10 cellular contexts compared by ENCODE assay signal in the genomic region with DNA sequence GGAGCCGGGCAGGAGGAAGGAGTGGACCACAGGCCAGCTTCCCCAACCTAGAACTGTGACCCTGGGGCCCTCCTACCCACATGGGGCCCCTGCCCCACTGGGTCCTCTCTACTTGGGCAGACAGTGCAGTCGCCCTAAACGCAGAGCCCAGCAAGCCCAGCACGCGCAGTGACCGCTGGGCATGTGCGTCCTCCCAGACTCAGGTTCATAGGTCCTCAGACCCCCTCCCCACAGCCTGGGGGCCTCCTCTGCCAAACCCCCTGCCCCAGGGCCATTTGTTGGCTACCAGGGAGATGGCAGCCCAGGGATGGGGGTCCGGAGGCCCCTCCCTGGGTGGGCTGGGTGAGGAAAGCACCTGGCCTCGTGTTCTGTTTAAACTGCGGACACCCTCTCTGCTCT. TPM values are rescaled to one million over a fixed set of nuclear protein-coding genes. Genes with fewer than 3 reads are reported as not detected.
A peak's percentile ranks its signal among the peaks of the same experiment; 100 is the strongest.
DNase-seq lines count a peak whose midpoint lies in the region; ATAC-seq lines count a peak whose summit lies in the region.
"Had no signal": no experiment of that assay in that cellular context is flagged by ENCODE, and none has a peak within 500 bp of the region (broad histone marks: within the 10 kb centered on the region; RNA-seq: fewer than 3 reads in every experiment).

No MANE protein-coding gene starts in this region.

- no peaks in the 10 kb centered on the region for H3K36me3 Mint-ChIP-seq in CD4-positive, alpha-beta memory T cell
- H3K36me3 Mint-ChIP-seq in natural killer cell treated with Interleukin-12 subunit alpha and Interleukin-12 subunit beta and Interleukin-15 and Interleukin-18, amount 100 ng/mL, for 72 hours: no peaks in the 10 kb centered on the region

- peaks cover 22 to 49% (median 39%) of the 10 kb centered on the region in 4 donors for H3K4me1 Mint-ChIP-seq in CD4-positive, alpha-beta memory T cell
- peaks cover 16 to 32% of the 10 kb centered on the region in 2 donors for H3K4me1 Mint-ChIP-seq in natural killer cell treated with Interleukin-12 subunit alpha and Interleukin-12 subunit beta and Interleukin-15 and Interleukin-18, amount 100 ng/mL, for 72 hours (ENCODE audit: low read depth in 2 of 2)

- H3K4me1 ChIP-seq in CD4-positive, alpha-beta memory T cell (ENCODE audit: insufficient read depth, low read length): peaks cover 70% of the 10 kb centered on the region

- H3K27ac ChIP-seq in CD4-positive, alpha-beta memory T cell (ENCODE audit: low read depth, low read length): peak overlapping the region; percentile 42
- H3K27ac ChIP-seq in KOPT-K1 (ENCODE audit: low read depth, low read length, poor library complexity, severe bottlenecking) (peak overlapping the region; percentile 99), angular gyrus (ENCODE audit: low read depth, low read length) (peak overlapping the region; percentile 75)
- H3K27ac ChIP-seq: stomach had no signal

- no peaks in the 10 kb centered on the region for H3K9me3 ChIP-seq in CD4-positive, alpha-beta memory T cell (ENCODE audit: control insufficient read depth in 1 of 2, low read length in 2 of 2)
- H3K9me3 ChIP-seq in KOPT-K1 (ENCODE audit: insufficient read depth, low read length, poor library complexity, severe bottlenecking): no peaks in the 10 kb centered on the region
- H3K9me3 ChIP-seq: mucosa of descending colon, stomach had no signal

- intact Hi-C loops in CD4-positive, alpha-beta memory T cell (cut with micrococcal nuclease): loop anchor here (10.0 kb wide), 1 partner anchor 59 kb away; no protein-coding TSS in a partner anchor

- no peaks in the 10 kb centered on the region for H3K27me3 ChIP-seq in CD4-positive, alpha-beta memory T cell (ENCODE audit: insufficient read depth, low read length)
- H3K27me3 ChIP-seq: stomach had no signal

- H3K36me3 ChIP-seq in CD4-positive, alpha-beta memory T cell (ENCODE audit: insufficient read depth, low read length): no peaks in the 10 kb centered on the region
- H3K36me3 ChIP-seq in KOPT-K1 (ENCODE audit: insufficient read depth, low read length): no peaks in the 10 kb centered on the region
- H3K36me3 ChIP-seq: stomach had no signal

- H3K27me3 Mint-ChIP-seq in CD4-positive, alpha-beta memory T cell: no peaks in the 10 kb centered on the region
- no peaks in the 10 kb centered on the region for H3K27me3 Mint-ChIP-seq in natural killer cell treated with Interleukin-12 subunit alpha and Interleukin-12 subunit beta and Interleukin-15 and Interleukin-18, amount 100 ng/mL, for 72 hours

- POLR2A ChIA-PET in CD4-positive, alpha-beta memory T cell (lab: Charles Lee; ENCODE audit: partially characterized antibody): interaction anchor here (0.8 to 2.9 kb wide), 8 partner anchors 16 to 1325 kb away, joined by 3 to 23 read pairs (median 4); a partner anchor contains a TSS

- CTCF ChIA-PET in CD4-positive, alpha-beta memory T cell (lab: Charles Lee; ENCODE audit: partially characterized antibody): interaction anchor here (0.6 to 2.6 kb wide), 4 partner anchors 14 to 87 kb away, joined by 3 to 9 read pairs (median 4); no protein-coding TSS in a partner anchor

- H3K27ac Mint-ChIP-seq in CD4-positive, alpha-beta memory T cell: peak overlapping the region; percentile 89 to 95 (median 93)
- H3K27ac Mint-ChIP-seq in natural killer cell treated with Interleukin-12 subunit alpha and Interleukin-12 subunit beta and Interleukin-15 and Interleukin-18, amount 100 ng/mL, for 72 hours: peak overlapping the region; percentile 84 to 92

- no peak for ATAC-seq in natural killer cell treated with Interleukin-12 subunit alpha and Interleukin-12 subunit beta and Interleukin-15 and Interleukin-18, amount 100 ng/mL, for 72 hours
- ATAC-seq in HG03135 (IDR thresholded peaks at IDR 0.05; ENCODE audit: unreplicated experiment): no peak
- no peak for ATAC-seq in HG02610 (IDR thresholded peaks at IDR 0.05; ENCODE audit: unreplicated experiment)

- no peak for DNase-seq in CD4-positive, alpha-beta memory T cell
- no peak for DNase-seq in natural killer cell treated with Interleukin-12 subunit alpha and Interleukin-12 subunit beta and Interleukin-15 and Interleukin-18, amount 100 ng/mL, for 72 hours (ENCODE audit: low spot score)
- DNase-seq in activated gamma-delta T cell treated with Interleukin-2 at 50 U/mL for 16 hours: no peak
- DNase-seq in NCI-H2107 (lab: John Stamatoyannopoulos, UW): no peak

- no peaks in the 10 kb centered on the region for H3K9me3 Mint-ChIP-seq in CD4-positive, alpha-beta memory T cell
- no peaks in the 10 kb centered on the region for H3K9me3 Mint-ChIP-seq in natural killer cell treated with Interleukin-12 subunit alpha and Interleukin-12 subunit beta and Interleukin-15 and Interleukin-18, amount 100 ng/mL, for 72 hours

- peak overlapping the region in 7 of 8 donors; percentile 48 to 87 (median 78) for H3K4me3 Mint-ChIP-seq in CD4-positive, alpha-beta memory T cell
- H3K4me3 Mint-ChIP-seq in natural killer cell treated with Interleukin-12 subunit alpha and Interleukin-12 subunit beta and Interleukin-15 and Interleukin-18, amount 100 ng/mL, for 72 hours: peak overlapping the region; percentile 84

- no peak overlapping the region for H3K4me3 ChIP-seq in CD4-positive, alpha-beta memory T cell (ENCODE audit: low read length in 2 of 2)
- H3K4me3 ChIP-seq: mucosa of descending colon had no signal

RNA-seq across cellular contexts. Expression of a gene that starts 23.9 kb away (rescaled TPM):
- 1 to 10 TPM; 2.1 to 2.7 TPM for total RNA-seq in CD4-positive, alpha-beta memory T cell
- polyA plus RNA-seq in CD4-positive, alpha-beta memory T cell: 1 to 10 TPM; 1.7 to 6.3 TPM
- total RNA-seq in natural killer cell treated with Interleukin-12 subunit alpha and Interleukin-12 subunit beta and Interleukin-15 and Interleukin-18, amount 100 ng/mL, for 72 hours: under 1 TPM; 0.48 to 0.78 TPM

Comparison
In these comparisons a context has a peak if more than half of its experiments do, and no peak if none do; other contexts are left out.
1. H3K27ac ChIP-seq: peak in every context shown above with its lines; median percentile 99 in KOPT-K1; 75 in angular gyrus; 42 in CD4-positive, alpha-beta memory T cell.